In the genomic region with DNA sequence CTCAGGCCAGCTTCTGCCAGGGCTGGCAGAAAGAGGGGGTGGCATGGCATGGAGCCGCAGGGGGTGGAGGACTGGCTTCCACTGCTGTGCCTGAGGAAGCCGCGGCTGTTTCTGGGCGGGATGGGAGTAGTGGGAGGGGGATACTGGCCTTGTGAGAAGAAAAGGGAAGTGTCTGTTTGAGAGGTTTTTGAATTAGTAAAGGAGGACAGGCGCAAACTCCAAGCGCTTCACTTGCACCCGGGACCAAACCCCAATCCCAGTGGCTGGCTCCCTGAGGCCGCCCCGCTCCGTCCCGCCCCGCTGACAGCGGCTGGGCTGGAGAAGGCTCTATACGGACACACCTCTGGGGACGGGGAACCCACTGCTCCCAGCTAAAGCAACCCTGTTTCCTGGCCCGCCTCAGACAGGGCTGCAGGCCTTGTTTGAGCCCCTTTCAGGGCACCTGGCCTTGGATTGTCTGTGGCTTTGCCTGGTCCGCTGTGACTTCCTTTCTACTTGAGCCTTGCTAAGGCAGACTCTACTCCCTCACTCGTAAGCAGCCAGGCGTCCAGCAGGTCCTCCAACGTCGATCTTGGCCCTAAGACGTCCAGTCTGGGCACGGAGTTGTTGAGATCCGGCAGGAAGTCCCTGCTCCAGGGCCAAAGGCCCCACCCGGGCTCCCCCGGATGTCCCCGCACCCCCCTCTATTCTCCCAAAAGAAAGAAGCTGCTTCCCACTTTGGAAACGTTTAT, we compare ENCODE assay signal across 1 cellular context.
TF ChIP-seq lines count a peak whose summit lies in the region.

No MANE protein-coding gene starts in this region.

TF ChIP-seq in endothelial cell of umbilical vein, 7 proteins besides CTCF, POLR2A, EP300 and RAD21:
- TF ChIP-seq FOS (IDR thresholded peaks at IDR 0.05; ENCODE audit: borderline replicate concordance, insufficient read depth, low read length) (no peak), JUN (IDR thresholded peaks at IDR 0.05; ENCODE audit: borderline replicate concordance, insufficient read depth, insufficient read length, low read depth) (no peak), EZH2 (IDR thresholded peaks at IDR 0.05; ENCODE audit: borderline replicate concordance, low read depth, low read length, severe bottlenecking) (no peak), MYC (IDR thresholded peaks at IDR 0.05; ENCODE audit: low read depth, low read length) (no peak), GATA2 (IDR thresholded peaks at IDR 0.05; ENCODE audit: insufficient read depth, insufficient read length, low read depth, low read length) (no peak), POLR2AphosphoS5 (IDR thresholded peaks at IDR 0.05; ENCODE audit: insufficient read depth, low read depth, low read length) (no peak)
- TF ChIP-seq, protein P1, sequence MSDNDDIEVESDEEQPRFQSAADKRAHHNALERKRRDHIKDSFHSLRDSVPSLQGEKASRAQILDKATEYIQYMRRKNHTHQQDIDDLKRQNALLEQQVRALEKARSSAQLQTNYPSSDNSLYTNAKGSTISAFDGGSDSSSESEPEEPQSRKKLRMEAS (IDR thresholded peaks at IDR 0.05; ENCODE audit: insufficient read depth, insufficient read length): no peak
